8 cellular contexts compared by ENCODE assay signal in genomic region chr9:128218518-128219389, GRCh38. TPM values are rescaled to one million over a fixed set of nuclear protein-coding genes. Genes with fewer than 3 reads are reported as not detected.
DNase-seq lines count a peak whose midpoint lies in the region; ATAC-seq, FAIRE-seq and TF ChIP-seq lines count a peak whose summit lies in the region.

No MANE protein-coding gene starts in this region.

- DNase-seq in A549 (ENCODE audit: low read depth in 1 of 2, low spot score in 1 of 2) (peak; percentile 96 to 97), SIG-M5 (lab: John Stamatoyannopoulos, UW) (peak; percentile 64), glutamatergic neuron (peak; percentile 92), omental fat pad (ENCODE audit: low spot score) (peak; percentile 83), testis (peak; percentile 95)
- peak; percentile 91 for DNase-seq in activated naive CD4-positive, alpha-beta T cell treated with anti-CD3 and anti-CD28 coated beads, Interleukin-2, amount 50 U/mL, for 16 hours

- 46% methylated on average over 38 of the region's 47 CpGs for WGBS in A549 (ENCODE audit: missing lambda C conversion rate)
- WGBS in testis, 2 donors: 20 to 32% methylated on average over 26 to 47 of the region's 47 CpGs

- FAIRE-seq in A549 (lab: Jason Lieb, UNC): peak; percentile 89

- peak overlapping the region; percentile 95 to 99 for H3K27ac ChIP-seq in A549
- no peak overlapping the region for H3K27ac ChIP-seq in testis

- H3K27me3 Mint-ChIP-seq in glutamatergic neuron (ENCODE audit: unreplicated experiment): peaks cover 5% of the 10 kb centered on the region

- H3K4me1 Mint-ChIP-seq in glutamatergic neuron (ENCODE audit: low read depth, unreplicated experiment): peaks cover 13% of the 10 kb centered on the region

- H3K27me3 ChIP-seq in testis: no peaks in the 10 kb centered on the region

- TF ChIP-seq POLR2A in A549 (IDR thresholded peaks at IDR 0.05; ENCODE audit: low read length): no peak
- TF ChIP-seq POLR2A in testis (IDR thresholded peaks at IDR 0.05): no peak

- H3K9me3 ChIP-seq in A549 (no peaks in the 10 kb centered on the region), testis (no peaks in the 10 kb centered on the region)

- peaks cover 52% of the 10 kb centered on the region for H3K4me1 ChIP-seq in A549
- no peaks in the 10 kb centered on the region for H3K4me1 ChIP-seq in testis

- no peak for TF ChIP-seq EP300 in A549 (IDR thresholded peaks at IDR 0.05)

- H3K36me3 Mint-ChIP-seq in glutamatergic neuron (ENCODE audit: unreplicated experiment): peaks cover 5% of the 10 kb centered on the region

- H3K4me2 ChIP-seq in A549: peak overlapping the region; percentile 66

- H3K4me3 Mint-ChIP-seq in glutamatergic neuron (ENCODE audit: unreplicated experiment): peak overlapping the region; percentile 78

- ATAC-seq in A549: peak; percentile 59 to 83
- ATAC-seq in GM19043 (IDR thresholded peaks at IDR 0.05; ENCODE audit: low read depth, unreplicated experiment): peak; percentile 98
- ATAC-seq in HG03457 (IDR thresholded peaks at IDR 0.05; ENCODE audit: unreplicated experiment): peak; percentile 85
- ATAC-seq in omental fat pad (ENCODE audit: low FRiP score): peak; percentile 86

- peaks cover 5% of the 10 kb centered on the region for H3K9me3 Mint-ChIP-seq in glutamatergic neuron (ENCODE audit: unreplicated experiment)

- no peaks in the 10 kb centered on the region for H3K36me3 ChIP-seq in testis (ENCODE audit: low read depth, missing control alignments)

- TF ChIP-seq RAD21 in A549 (conservative IDR thresholded peaks at IDR 0.05 in 1 of 2, IDR thresholded peaks at IDR 0.05 in 1 of 2): no peak

- CTCF ChIA-PET in A549 (lab: Yijun Ruan, JAX): interaction anchor here (0.9 to 10.3 kb wide), 5 partner anchors 12 to 36 kb away, joined by 3 to 82 read pairs (median 5); partner anchors contain the start of gene DNM1

- peak overlapping the region; percentile 81 for H3K27ac Mint-ChIP-seq in glutamatergic neuron (ENCODE audit: unreplicated experiment)

- TF ChIP-seq CTCF in A549 (IDR thresholded peaks at IDR 0.05) (no peak), glutamatergic neuron (IDR thresholded peaks at IDR 0.05; ENCODE audit: partially characterized antibody, unreplicated experiment) (no peak), omental fat pad (IDR thresholded peaks at IDR 0.05) (no peak), testis (IDR thresholded peaks at IDR 0.05) (no peak)

- intact Hi-C loops in testis (cut with DNase I; ENCODE audit: low total_unique reads): no loop called here

- POLR2A ChIA-PET in A549 (lab: Yijun Ruan, JAX): no interaction called here

- H3K4me3 ChIP-seq in A549 (no peak overlapping the region; the same call in 2 of the 3 replicates), testis (peak overlapping the region in 1 of 2 donors; percentile 9)

TF ChIP-seq in A549, 52 proteins besides CTCF, POLR2A, EP300 and RAD21:
- TF ChIP-seq REST (IDR thresholded peaks at IDR 0.05) (peak; percentile 90), RFX5 (IDR thresholded peaks at IDR 0.05) (no peak), JUN (IDR thresholded peaks at IDR 0.05) (0 out of 5 replicates have a peak, but pooled peaks of 1 of the 2 experiments have one; percentile 14), KDM5A (IDR thresholded peaks at IDR 0.05) (no peak), GATA3 (IDR thresholded peaks at IDR 0.05; ENCODE audit: borderline replicate concordance) (no peak), ZNF302 (CRISPR knock-in tag; IDR thresholded peaks at IDR 0.05) (no peak), NR3C1 (IDR thresholded peaks at IDR 0.05) (no peak)

RNA-seq across cellular contexts. Expression of gene DNM1, which starts 15.6 kb away (rescaled TPM):
- polyA plus RNA-seq in A549 (2011; rRNA removed) (60.2 and 70.7 TPM in 2 replicates), A549 (2017; fragmentation: RNase III; extraction: RNeasy Plus Mini Kit Qiagen cat#74134 plus additional on column Dnase treatment) (99.8 to 139 TPM (median 136 TPM) in 3 replicates), testis (ENCODE audit: insufficient read depth, low read depth, low replicate concordance) (10.7 TPM)
- polyA plus RNA-seq in A549 (2012; cell fraction: cytosol; rRNA removed): 65.9 and 77.9 TPM in 2 replicates
- polyA plus RNA-seq in A549 (2012; cell fraction: nucleus; rRNA removed): 394 and 431 TPM in 2 replicates
- 198 and 226 TPM in 2 replicates for polyA minus RNA-seq in A549 (2011; rRNA and poly(A)+ RNA removed)
- total RNA-seq in glutamatergic neuron (ENCODE audit: unreplicated experiment) (276 TPM), omental fat pad (10 to 100 TPM in 3 of 4 donors, 1 to 10 TPM in 1; 4.0 to 60.5 (median 20.0) TPM), testis (1 to 10 TPM; 8.0 to 9.8 TPM)

RNA-seq across cellular contexts. Expression of gene CIZ1, which starts 27.4 kb away (rescaled TPM):
- 39.2 and 50.3 TPM in 2 replicates for polyA plus RNA-seq in A549 (2011; rRNA removed)
- 40.3 and 49.3 TPM in 2 replicates for polyA plus RNA-seq in A549 (2012; cell fraction: cytosol; rRNA removed)
- 87.4 and 112 TPM in 2 replicates for polyA plus RNA-seq in A549 (2012; cell fraction: nucleus; rRNA removed)
- polyA plus RNA-seq in A549 (2017; fragmentation: RNase III; extraction: RNeasy Plus Mini Kit Qiagen cat#74134 plus additional on column Dnase treatment): 83.0 to 93.6 TPM (median 92.5 TPM) in 3 replicates
- polyA minus RNA-seq in A549 (2011; rRNA and poly(A)+ RNA removed): 47.2 and 76.6 TPM in 2 replicates
- total RNA-seq in glutamatergic neuron (ENCODE audit: unreplicated experiment): 174 TPM
- total RNA-seq in omental fat pad: 10 to 100 TPM; 40.1 to 70.1 (median 52.5) TPM
- total RNA-seq in testis: 100 to 1,000 TPM; 114 to 115 TPM
- 159 TPM for polyA plus RNA-seq in testis (ENCODE audit: insufficient read depth, low read depth, low replicate concordance)

RNA-seq across cellular contexts. Expression of gene GOLGA2, which starts 57.1 kb away (rescaled TPM):
- polyA plus RNA-seq in A549 (2011; rRNA removed) (55.3 and 61.9 TPM in 2 replicates), A549 (2017; fragmentation: RNase III; extraction: RNeasy Plus Mini Kit Qiagen cat#74134 plus additional on column Dnase treatment) (53.9 to 63.2 TPM (median 60.1 TPM) in 3 replicates), testis (ENCODE audit: insufficient read depth, low read depth, low replicate concordance) (79.8 TPM)
- polyA plus RNA-seq in A549 (2012; cell fraction: cytosol; rRNA removed): 34.1 and 39.2 TPM in 2 replicates
- 46.7 and 55.5 TPM in 2 replicates for polyA plus RNA-seq in A549 (2012; cell fraction: nucleus; rRNA removed)
- 41.6 and 46.1 TPM in 2 replicates for polyA minus RNA-seq in A549 (2011; rRNA and poly(A)+ RNA removed)
- total RNA-seq in glutamatergic neuron (ENCODE audit: unreplicated experiment) (78.3 TPM), omental fat pad (10 to 100 TPM; 63.0 to 99.8 (median 75.9) TPM), testis (100 to 1,000 TPM; 103 to 133 TPM)

RNA-seq across cellular contexts. Expression of gene SWI5, which starts 57.3 kb away (rescaled TPM):
- polyA plus RNA-seq in A549 (2011; rRNA removed): 66.8 and 67.6 TPM in 2 replicates
- polyA plus RNA-seq in A549 (2012; cell fraction: cytosol; rRNA removed): 73.1 and 83.9 TPM in 2 replicates
- 31.2 and 35.8 TPM in 2 replicates for polyA plus RNA-seq in A549 (2012; cell fraction: nucleus; rRNA removed)
- polyA plus RNA-seq in A549 (2017; fragmentation: RNase III; extraction: RNeasy Plus Mini Kit Qiagen cat#74134 plus additional on column Dnase treatment): 45.3 to 49.3 TPM (median 45.6 TPM) in 3 replicates
- polyA minus RNA-seq in A549 (2011; rRNA and poly(A)+ RNA removed): 20.0 and 30.6 TPM in 2 replicates
- 13.7 TPM for total RNA-seq in glutamatergic neuron (ENCODE audit: unreplicated experiment)
- 10 to 100 TPM in 3 of 4 donors, 1 to 10 TPM in 1; 10.0 to 33.3 (median 25.2) TPM for total RNA-seq in omental fat pad
- total RNA-seq in testis: 100 to 1,000 TPM in 1 of 2 donors, 10 to 100 TPM in 1; 69.3 to 131 TPM
- 164 TPM for polyA plus RNA-seq in testis (ENCODE audit: insufficient read depth, low read depth, low replicate concordance)

RNA-seq across cellular contexts. Expression of gene BBLN, which starts 58.7 kb away (rescaled TPM):
- polyA plus RNA-seq in A549 (2011; rRNA removed) (23.0 and 23.8 TPM in 2 replicates), A549 (2017; fragmentation: RNase III; extraction: RNeasy Plus Mini Kit Qiagen cat#74134 plus additional on column Dnase treatment) (23.3 to 28.1 TPM (median 26.0 TPM) in 3 replicates), testis (ENCODE audit: insufficient read depth, low read depth, low replicate concordance) (56.9 TPM)
- 39.6 and 58.1 TPM in 2 replicates for polyA plus RNA-seq in A549 (2012; cell fraction: cytosol; rRNA removed)
- 36.5 and 39.0 TPM in 2 replicates for polyA plus RNA-seq in A549 (2012; cell fraction: nucleus; rRNA removed)
- polyA minus RNA-seq in A549 (2011; rRNA and poly(A)+ RNA removed): 8.4 and 8.9 TPM in 2 replicates
- total RNA-seq in glutamatergic neuron (ENCODE audit: unreplicated experiment) (147 TPM), omental fat pad (100 to 1,000 TPM; 117 to 174 (median 138) TPM), testis (100 to 1,000 TPM; 219 to 225 TPM)

Comparison
In these comparisons a context has a peak if more than half of its experiments do, and no peak if none do; other contexts are left out.
1. H3K27ac ChIP-seq: peak in A549 (2 of 2); none in testis (0 of 2).
2. Peak in every context shown above with its lines, with median percentiles within 50 percentile points of each other: ATAC-seq and DNase-seq.